ENCODE assay signal across 8 cellular contexts in genomic region chr11:119323532-119324033, GRCh38. TPM values are rescaled to one million over a fixed set of nuclear protein-coding genes. Genes with fewer than 3 reads are reported as not detected.
DNase-seq lines count a peak whose midpoint lies in the region; ATAC-seq and TF ChIP-seq lines count a peak whose summit lies in the region.

No MANE protein-coding gene starts in this region.

- no peaks in the 10 kb centered on the region for H3K36me3 ChIP-seq in DOHH2 (ENCODE audit: control insufficient read depth, low read length)
- H3K36me3 ChIP-seq in MG63: no peaks in the 10 kb centered on the region
- H3K36me3 ChIP-seq in SU-DHL-6 (ENCODE audit: low read length): no peaks in the 10 kb centered on the region
- H3K36me3 ChIP-seq in sigmoid colon: no peaks in the 10 kb centered on the region

- H3K27ac ChIP-seq in DOHH2 (ENCODE audit: low read depth, low read length): no peak overlapping the region
- H3K27ac ChIP-seq in SU-DHL-6 (ENCODE audit: low read depth, low read length): no peak overlapping the region
- peak overlapping the region; percentile 69 to 99 (median 96) for H3K27ac ChIP-seq in sigmoid colon

- DNase-seq in MG63 (peak; percentile 48), left ventricle myocardium superior (peak; percentile 73), sigmoid colon (peak; percentile 91)
- peak; percentile 58 for DNase-seq in activated naive CD8-positive, alpha-beta T cell treated with anti-CD3 and anti-CD28 coated beads, Interleukin-2, amount 50 U/mL, for 16 hours (ENCODE audit: low read depth, low spot score)

- TF ChIP-seq CTCF in DOHH2 (IDR thresholded peaks at IDR 0.05; ENCODE audit: low read depth, low read length, poor library complexity, severe bottlenecking): peak; percentile 96
- TF ChIP-seq CTCF in SU-DHL-6 (IDR thresholded peaks at IDR 0.05; ENCODE audit: insufficient read depth, low read length, poor library complexity, severe bottlenecking): peak; percentile 74
- peak; percentile 78 to 86 (median 84) for TF ChIP-seq CTCF in sigmoid colon (IDR thresholded peaks at IDR 0.05)

- TF ChIP-seq POLR2A in sigmoid colon (IDR thresholded peaks at IDR 0.05): no peak

- H3K9me2 ChIP-seq in DOHH2 (replicated peaks; ENCODE audit: control insufficient read depth, low read length): no peaks in the 10 kb centered on the region
- H3K9me2 ChIP-seq in SU-DHL-6 (replicated peaks; ENCODE audit: insufficient read depth, low read length): no peaks in the 10 kb centered on the region

- H3F3A ChIP-seq in DOHH2 (ENCODE audit: control insufficient read depth, insufficient read depth): peaks cover 6% of the 10 kb centered on the region
- H3F3A ChIP-seq in SU-DHL-6 (ENCODE audit: insufficient read depth): peaks cover 6% of the 10 kb centered on the region; the same call in 1 of the 2 replicates

- ATAC-seq in left ventricle myocardium superior: peak; percentile 7
- no peak for ATAC-seq in HG02642 (IDR thresholded peaks at IDR 0.05; ENCODE audit: poor library complexity, unreplicated experiment)
- no peak for ATAC-seq in GM18861 (IDR thresholded peaks at IDR 0.05; ENCODE audit: unreplicated experiment)

- no peaks in the 10 kb centered on the region for H3K9me3 ChIP-seq in DOHH2 (ENCODE audit: control insufficient read depth, insufficient read depth, low read length)
- no peaks in the 10 kb centered on the region for H3K9me3 ChIP-seq in MG63
- no peaks in the 10 kb centered on the region for H3K9me3 ChIP-seq in SU-DHL-6 (ENCODE audit: insufficient read depth, low read length)
- H3K9me3 ChIP-seq in sigmoid colon: no peaks in the 10 kb centered on the region

- no peaks in the 10 kb centered on the region; the same call in 1 of the 2 replicates for H3K27me3 ChIP-seq in DOHH2 (ENCODE audit: control insufficient read depth, low read length)
- no peaks in the 10 kb centered on the region for H3K27me3 ChIP-seq in MG63
- H3K27me3 ChIP-seq in SU-DHL-6 (ENCODE audit: low read length): no peaks in the 10 kb centered on the region
- H3K27me3 ChIP-seq in sigmoid colon: no peaks in the 10 kb centered on the region

- no peak overlapping the region for H2AFZ ChIP-seq in SU-DHL-6 (ENCODE audit: low read depth, low read length, severe bottlenecking)

- H3K9ac ChIP-seq in SU-DHL-6 (ENCODE audit: low read length): no peak overlapping the region

- H3K4me2 ChIP-seq in DOHH2 (ENCODE audit: low read length) (peak overlapping the region; percentile 41), SU-DHL-6 (ENCODE audit: low read depth, low read length, poor library complexity, severe bottlenecking) (no peak overlapping the region)

- TF ChIP-seq EP300 in sigmoid colon (IDR thresholded peaks at IDR 0.05): peak in 3 of 4 donors; percentile 13 to 85 (median 58)

- H3K4me1 ChIP-seq in DOHH2 (ENCODE audit: control insufficient read depth, low read length) (peaks cover 55% of the 10 kb centered on the region), sigmoid colon (peaks cover 0 to 51% (median 44%) of the 10 kb centered on the region in 4 donors)

- 0 out of 2 replicates have a peak overlapping the region, but pooled peaks have one; percentile 4 for H3K4me3 ChIP-seq in DOHH2 (ENCODE audit: low read length)
- H3K4me3 ChIP-seq in MG63: no peak overlapping the region
- H3K4me3 ChIP-seq in SU-DHL-6 (ENCODE audit: insufficient read depth, low read length, poor library complexity, severe bottlenecking): no peak overlapping the region
- H3K4me3 ChIP-seq in sigmoid colon: no peak overlapping the region

- intact Hi-C loops in left ventricle myocardium superior (cut with micrococcal nuclease) (no loop called here), sigmoid colon (cut with DNase I) (loop anchor here (1.0 kb wide), 1 partner anchor 117 kb away; the partner anchor contains the start of gene CBL)

- no peaks in the 10 kb centered on the region for H3K79me2 ChIP-seq in DOHH2 (ENCODE audit: control insufficient read depth, low read length)
- H3K79me2 ChIP-seq in SU-DHL-6 (ENCODE audit: insufficient read depth, low read length): no peaks in the 10 kb centered on the region

- H4K20me1 ChIP-seq in DOHH2 (ENCODE audit: control insufficient read depth, insufficient read depth, low read depth, low read length) (no peaks in the 10 kb centered on the region), SU-DHL-6 (ENCODE audit: low read depth, low read length) (no peaks in the 10 kb centered on the region)

- WGBS in sigmoid colon, 2 donors: 16 to 19% methylated on average over 8 of the region's 8 CpGs

RNA-seq across cellular contexts. Expression of gene MCAM, which starts 6.7 kb away (rescaled TPM):
- 1.8 and 13.6 TPM in 2 replicates for total RNA-seq in MG63 (2014; rRNA removed; shearing (Covaris generic); ENCODE audit: low replicate concordance)
- 44.7 TPM for total RNA-seq in left ventricle myocardium superior
- 1,000 to 10,000 TPM in 1 of 4 donors, 100 to 1,000 TPM in 3; 628 to 1,033 (median 813) TPM for total RNA-seq in sigmoid colon
- 10 to 100 TPM in 1 of 3 donors, 1 to 10 TPM in 2; 2.1 to 51.5 (median 4.8) TPM for polyA plus RNA-seq in sigmoid colon

RNA-seq across cellular contexts. Expression of gene RNF26, which starts 10.7 kb away (rescaled TPM):
- 8.5 and 23.3 TPM in 2 replicates for total RNA-seq in MG63 (2014; rRNA removed; shearing (Covaris generic); ENCODE audit: low replicate concordance)
- total RNA-seq in left ventricle myocardium superior: 13.2 TPM
- total RNA-seq in sigmoid colon: 10 to 100 TPM in 3 of 4 donors, 1 to 10 TPM in 1; 9.8 to 18.3 (median 11.8) TPM
- 10 to 100 TPM in 1 of 3 donors, 1 to 10 TPM in 2; 6.2 to 26.1 (median 7.2) TPM for polyA plus RNA-seq in sigmoid colon

RNA-seq across cellular contexts. Expression of gene C1QTNF5, which starts 17.1 kb away (rescaled TPM):
- total RNA-seq in MG63 (2014; rRNA removed; shearing (Covaris generic); ENCODE audit: low replicate concordance): not detected in 2 replicates
- total RNA-seq in left ventricle myocardium superior (14.4 TPM), sigmoid colon (10 to 100 TPM; 23.2 to 35.2 (median 32.4) TPM)
- 10 to 100 TPM in 1 of 3 donors, 1 to 10 TPM in 2; 4.9 to 12.5 (median 5.4) TPM for polyA plus RNA-seq in sigmoid colon

RNA-seq across cellular contexts. Expression of gene MFRP, which starts 22.9 kb away (rescaled TPM):
- not detected in 2 replicates for total RNA-seq in MG63 (2014; rRNA removed; shearing (Covaris generic); ENCODE audit: low replicate concordance)
- total RNA-seq in left ventricle myocardium superior (not detected), sigmoid colon (under 1 TPM in 1 of 4 donors, not detected in 3; 0.14 TPM)
- not detected for polyA plus RNA-seq in sigmoid colon

RNA-seq across cellular contexts. Expression of gene USP2, which starts 57.9 kb away (rescaled TPM):
- 2.1 TPM in 1 of 2 replicates, not detected in the other for total RNA-seq in MG63 (2014; rRNA removed; shearing (Covaris generic); ENCODE audit: low replicate concordance)
- 173 TPM for total RNA-seq in left ventricle myocardium superior
- total RNA-seq in sigmoid colon: 1 to 10 TPM in 3 of 4 donors, under 1 TPM in 1; 0.71 to 1.9 (median 1.5) TPM
- polyA plus RNA-seq in sigmoid colon: 10 to 100 TPM; 11.6 to 13.2 (median 13.0) TPM

Comparison
In these comparisons a context has a peak if more than half of its experiments do, and no peak if none do; other contexts are left out.
1. H3K27ac ChIP-seq: peak in sigmoid colon (4 of 4); none in DOHH2 (single experiment) and SU-DHL-6 (single experiment).
2. RNA of gene C1QTNF5, which starts 17.1 kb away (total RNA-seq): 23.2 to 35.2 TPM in sigmoid colon and 14.4 TPM in left ventricle myocardium superior (single experiment); not detected in MG63; every median in the first group is over 10 times any median in the second.
3. Peak in every context shown above with its lines, with median percentiles within 50 percentile points of each other: CTCF ChIP-seq and DNase-seq.